Comparison of ENCODE assay signal across 9 cellular contexts in the genomic region with DNA sequence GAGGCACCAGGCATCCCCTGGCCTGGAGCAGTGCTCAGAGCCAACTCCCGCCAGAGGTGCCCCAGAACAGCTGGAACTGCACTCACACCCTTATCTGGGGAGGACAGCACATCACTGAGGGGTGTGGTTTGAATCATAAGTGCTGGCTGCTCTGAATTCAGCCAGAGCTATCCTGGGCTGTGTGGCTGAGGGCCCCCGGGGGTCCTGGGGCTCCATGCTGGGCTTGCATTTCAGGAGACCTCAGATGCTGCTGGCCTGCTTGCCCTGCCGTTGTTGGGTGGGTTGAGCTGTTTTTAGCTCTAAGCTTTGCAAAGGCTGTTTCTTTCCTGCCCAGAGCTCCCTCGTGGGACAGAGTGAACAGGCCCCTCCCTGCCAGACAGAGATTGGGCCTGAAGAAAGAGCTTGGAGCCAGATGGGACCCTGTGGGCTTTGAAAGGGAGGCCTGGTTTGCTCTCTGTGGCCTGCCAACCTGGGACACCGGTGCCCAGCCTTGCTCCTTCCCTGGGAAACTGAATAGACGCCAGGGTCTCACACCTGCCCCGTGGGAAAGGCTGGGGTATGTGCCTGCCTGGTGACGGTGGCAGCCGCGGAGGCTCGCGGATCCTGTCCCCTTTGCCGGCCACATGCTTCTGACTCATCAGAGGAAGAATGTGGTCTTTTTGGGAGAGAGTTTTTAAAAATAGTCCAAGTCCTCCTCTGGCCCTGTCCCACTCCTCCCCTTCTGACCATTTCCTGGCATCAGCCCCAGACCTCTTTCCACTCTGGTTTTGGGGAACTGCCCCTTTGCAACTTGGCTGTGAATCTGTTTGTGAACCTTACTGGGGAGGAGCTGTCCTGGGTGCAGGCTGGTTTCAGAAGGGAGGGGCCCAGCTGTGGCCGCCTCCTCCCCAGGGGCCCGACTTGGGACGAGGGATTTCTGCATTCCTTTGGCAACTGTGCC. TPM values are rescaled to one million over a fixed set of nuclear protein-coding genes. Genes with fewer than 3 reads are reported as not detected.
A peak's percentile ranks its signal among the peaks of the same experiment; 100 is the strongest.
DNase-seq lines count a peak whose midpoint lies in the region; ATAC-seq and TF ChIP-seq lines count a peak whose summit lies in the region.
"Had no signal": no experiment of that assay in that cellular context is flagged by ENCODE, and none has a peak within 500 bp of the region (broad histone marks: within the 10 kb centered on the region; RNA-seq: fewer than 3 reads in every experiment).

No MANE protein-coding gene starts in this region.

- H3K4me3 ChIP-seq in breast epithelium (peak overlapping the region in 2 of 3 donors; percentile 14 to 38), suprapubic skin (no peak overlapping the region)

- WGBS in suprapubic skin: 9% methylated on average over 14 of the region's 16 CpGs

- TF ChIP-seq CTCF in breast epithelium (IDR thresholded peaks at IDR 0.05) (no peak), suprapubic skin (IDR thresholded peaks at IDR 0.05) (no peak)

- no peaks in the 10 kb centered on the region for H3K36me3 Mint-ChIP-seq in T-helper 2 cell treated with Interferon-gamma antibody and Interleukin-4, amounts not matched to agents 5 μg/mL and 100 μg/mL, for 36 hours (ENCODE audit: low read depth)

- ATAC-seq in GM19463 (IDR thresholded peaks at IDR 0.05; ENCODE audit: unreplicated experiment) (no peak), HG02588 (IDR thresholded peaks at IDR 0.05; ENCODE audit: unreplicated experiment) (no peak)

- no peak overlapping the region for H3K27ac Mint-ChIP-seq in T-helper 2 cell treated with Interferon-gamma antibody and Interleukin-4, amounts not matched to agents 5 μg/mL and 100 μg/mL, for 36 hours

- H3K4me1 Mint-ChIP-seq in T-helper 2 cell treated with Interferon-gamma antibody and Interleukin-4, amounts not matched to agents 5 μg/mL and 100 μg/mL, for 36 hours (ENCODE audit: low read depth): no peaks in the 10 kb centered on the region

- no peak for TF ChIP-seq POLR2A in breast epithelium (IDR thresholded peaks at IDR 0.05)
- no peak for TF ChIP-seq POLR2A in suprapubic skin (IDR thresholded peaks at IDR 0.05)

- no peaks in the 10 kb centered on the region for H3K27me3 ChIP-seq in breast epithelium
- H3K27me3 ChIP-seq in suprapubic skin: no peaks in the 10 kb centered on the region

- peak; percentile 90 for DNase-seq in HT1080 (ENCODE audit: low read depth)
- peak in 1 of 2 donors; percentile 89 for DNase-seq in breast epithelium (ENCODE audit: low spot score in 2 of 2)
- peak; percentile 83 for DNase-seq in kidney tubule cell (ENCODE audit: low spot score)
- DNase-seq in suprapubic skin (ENCODE audit: low spot score in 2 of 2): peak; percentile 91 to 94
- DNase-seq in T-helper 2 cell treated with Interferon-gamma antibody and Interleukin-4, amounts not matched to agents 5 μg/mL and 100 μg/mL, for 36 hours (ENCODE audit: low spot score): no peak
- DNase-seq in GM19238 (ENCODE audit: insufficient read length, low spot score): no peak

- H3K27ac ChIP-seq in breast epithelium (peak overlapping the region; percentile 95 to 97), suprapubic skin (peak overlapping the region; percentile 88)
- H3K27ac ChIP-seq: HL-60 had no signal

- no peak overlapping the region for H3K4me3 Mint-ChIP-seq in T-helper 2 cell treated with Interferon-gamma antibody and Interleukin-4, amounts not matched to agents 5 μg/mL and 100 μg/mL, for 36 hours

- H3K9me3 ChIP-seq in breast epithelium: no peaks in the 10 kb centered on the region
- no peaks in the 10 kb centered on the region for H3K9me3 ChIP-seq in suprapubic skin

- H3K4me1 ChIP-seq in breast epithelium: peaks cover 15 to 43% of the 10 kb centered on the region in 2 donors
- peaks cover 81% of the 10 kb centered on the region for H3K4me1 ChIP-seq in suprapubic skin

- no peaks in the 10 kb centered on the region for H3K27me3 Mint-ChIP-seq in T-helper 2 cell treated with Interferon-gamma antibody and Interleukin-4, amounts not matched to agents 5 μg/mL and 100 μg/mL, for 36 hours (ENCODE audit: low read depth)

- H3K9me3 Mint-ChIP-seq in T-helper 2 cell treated with Interferon-gamma antibody and Interleukin-4, amounts not matched to agents 5 μg/mL and 100 μg/mL, for 36 hours: no peaks in the 10 kb centered on the region

- H3K36me3 ChIP-seq in breast epithelium (no peaks in the 10 kb centered on the region), suprapubic skin (no peaks in the 10 kb centered on the region)

- TF ChIP-seq EP300 in suprapubic skin (IDR thresholded peaks at IDR 0.05): peak; percentile 22

- intact Hi-C loops in breast epithelium (cut with DNase I; ENCODE audit: low total_unique reads): no loop called here

RNA-seq across cellular contexts. Expression of gene ARHGEF10L, which starts 30.0 kb away (rescaled TPM):
- 6.4 and 6.7 TPM in 2 replicates for total RNA-seq in HT1080 (2014; rRNA removed; shearing (Covaris generic))
- polyA plus RNA-seq in HT1080 (2015; cell fraction: cytosol; rRNA removed): 3.9 and 4.9 TPM in 2 replicates
- polyA plus RNA-seq in HT1080 (2015; cell fraction: nucleus; rRNA removed): 12.6 and 16.0 TPM in 2 replicates
- total RNA-seq in breast epithelium (10 to 100 TPM; 36.7 to 51.4 (median 49.8) TPM), suprapubic skin (100 to 1,000 TPM in 1 of 4 donors, 10 to 100 TPM in 3; 65.0 to 136 (median 94.1) TPM)

Comparison
In these comparisons a context has a peak if more than half of its experiments do, and no peak if none do; other contexts are left out.
1. DNase-seq: peak in HT1080 (single experiment), kidney tubule cell (single experiment) and suprapubic skin (2 of 2); none in T-helper 2 cell treated with Interferon-gamma antibody and Interleukin-4, amounts not matched to agents 5 μg/mL and 100 μg/mL, for 36 hours (single experiment) and GM19238 (single experiment).